12 cellular contexts compared by ENCODE assay signal in the genomic region with DNA sequence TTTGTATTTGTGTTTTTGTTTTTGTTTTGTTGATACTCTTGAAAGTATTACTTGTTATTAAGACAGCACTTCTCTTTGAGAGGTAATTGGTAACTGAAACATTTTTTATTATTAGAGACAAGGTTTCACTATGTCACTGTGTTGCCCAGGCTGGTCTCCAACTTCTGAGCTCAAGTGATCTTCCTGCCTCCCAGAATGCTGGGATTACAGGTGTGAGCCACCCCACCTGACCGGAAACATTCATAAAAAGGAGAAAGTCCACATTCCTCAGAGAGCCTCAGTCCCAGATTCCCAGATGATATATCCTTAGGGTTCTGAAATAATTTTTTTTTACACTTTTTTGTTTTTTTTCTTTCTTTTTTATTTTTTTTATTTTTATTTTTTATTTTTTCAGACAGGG. TPM values are rescaled to one million over a fixed set of nuclear protein-coding genes. Genes with fewer than 3 reads are reported as not detected.
DNase-seq lines count a peak whose midpoint lies in the region; ATAC-seq and TF ChIP-seq lines count a peak whose summit lies in the region.
"Had no signal": no experiment of that assay in that cellular context is flagged by ENCODE, and none has a peak within 500 bp of the region (broad histone marks: within the 10 kb centered on the region; RNA-seq: fewer than 3 reads in every experiment).

No MANE protein-coding gene starts in this region.

- H3K9ac ChIP-seq in neural progenitor cell, result no peak overlapping the region

- peak overlapping the region; percentile 50 for H3K27ac Mint-ChIP-seq in activated CD4-positive, alpha-beta T cell treated with anti-CD3 and anti-CD28 coated beads, Interleukin-2, amount 10 ng/mL, durations not matched to agents 7 days and 5 days
- H3K27ac Mint-ChIP-seq in activated B cell treated with CpG ODN at 0.5 μM for 24 hours (peak overlapping the region; percentile 30), neural progenitor cell (no peak overlapping the region)

- H4K20me1 ChIP-seq in neural progenitor cell (ENCODE audit: low read depth), result peaks cover 61% of the 10 kb centered on the region

- H3K36me3 ChIP-seq in neural progenitor cell, result no peaks in the 10 kb centered on the region
- H3K36me3 ChIP-seq: lower lobe of right lung had no signal

- peaks cover 15% of the 10 kb centered on the region for H3K4me1 ChIP-seq in neural progenitor cell

- peaks cover 10% of the 10 kb centered on the region for H3K36me3 Mint-ChIP-seq in activated CD4-positive, alpha-beta T cell treated with anti-CD3 and anti-CD28 coated beads, Interleukin-2, amount 10 ng/mL, durations not matched to agents 7 days and 5 days (ENCODE audit: low read depth)
- peaks cover 2% of the 10 kb centered on the region for H3K36me3 Mint-ChIP-seq in activated B cell treated with CpG ODN at 0.5 μM for 24 hours (ENCODE audit: low read depth)
- H3K36me3 Mint-ChIP-seq in neural progenitor cell, result no peaks in the 10 kb centered on the region

- no peak overlapping the region for H2AFZ ChIP-seq in neural progenitor cell (replicated peaks)

- no peak overlapping the region for H3K4me3 ChIP-seq in neural progenitor cell
- H3K4me3 ChIP-seq: lower lobe of right lung had no signal

- no peaks in the 10 kb centered on the region for H3K9me3 Mint-ChIP-seq in activated CD4-positive, alpha-beta T cell treated with anti-CD3 and anti-CD28 coated beads, Interleukin-2, amount 10 ng/mL, durations not matched to agents 7 days and 5 days
- H3K9me3 Mint-ChIP-seq in activated B cell treated with CpG ODN at 0.5 μM for 24 hours (no peaks in the 10 kb centered on the region), neural progenitor cell (no peaks in the 10 kb centered on the region)

- intact Hi-C loops in activated B cell treated with CpG ODN at 0.5 μM for 24 hours (cut with micrococcal nuclease), result loop anchor here (5.0 to 10.0 kb wide), 3 partner anchors 222 to 769 kb away; partner anchors contain the start of genes ANGPTL6, CDKN2D, ILF3 and KRI1

- peak overlapping the region; percentile 51 for H3K4me3 Mint-ChIP-seq in activated CD4-positive, alpha-beta T cell treated with anti-CD3 and anti-CD28 coated beads, Interleukin-2, amount 10 ng/mL, durations not matched to agents 7 days and 5 days
- H3K4me3 Mint-ChIP-seq in activated B cell treated with CpG ODN at 0.5 μM for 24 hours (peak overlapping the region; percentile 38), neural progenitor cell (peak overlapping the region; percentile 79)

- no peak for DNase-seq in activated CD4-positive, alpha-beta T cell treated with anti-CD3 and anti-CD28 coated beads, Interleukin-2, amount 10 ng/mL, durations not matched to agents 7 days and 5 days
- DNase-seq in activated CD4-positive, alpha-beta T cell treated with anti-CD3 and anti-CD28 coated beads for 4 hours, result no peak
- DNase-seq in activated B cell treated with CpG ODN at 0.5 μM for 24 hours, result no peak
- DNase-seq in neural progenitor cell (ENCODE audit: low spot score), result no peak
- DNase-seq: head of caudate nucleus, KG1, lower lobe of right lung, NCI-H2171 treated with DMSO at 0.1 percent for 48 hours had no signal

- H3F3A ChIP-seq in neural progenitor cell (ENCODE audit: low read depth), result peaks cover 23% of the 10 kb centered on the region

- TF ChIP-seq CTCF in activated B cell treated with CpG ODN at 0.5 μM for 24 hours (IDR thresholded peaks at IDR 0.05) (no peak), neural progenitor cell (IDR thresholded peaks at IDR 0.05) (no peak)

- H3K4me2 ChIP-seq in neural progenitor cell, result no peak overlapping the region

- no peaks in the 10 kb centered on the region for H3K27me3 Mint-ChIP-seq in activated CD4-positive, alpha-beta T cell treated with anti-CD3 and anti-CD28 coated beads, Interleukin-2, amount 10 ng/mL, durations not matched to agents 7 days and 5 days
- H3K27me3 Mint-ChIP-seq in activated B cell treated with CpG ODN at 0.5 μM for 24 hours, result no peaks in the 10 kb centered on the region
- H3K27me3 Mint-ChIP-seq in neural progenitor cell (ENCODE audit: insufficient read depth, low read depth), result peaks cover 9% of the 10 kb centered on the region

- POLR2A ChIA-PET in activated CD4-positive, alpha-beta T cell treated with anti-CD3 and anti-CD28 coated beads, Interleukin-2, amount 10 ng/mL, durations not matched to agents 7 days and 5 days (lab: Charles Lee), result no interaction called here
- POLR2A ChIA-PET in activated B cell treated with CpG ODN at 0.5 μM for 24 hours (lab: Charles Lee), result interaction anchor here (0.6 to 3.3 kb wide), 5 partner anchors 19 to 219 kb away, joined by 3 to 18 read pairs (median 7); partner anchors contain the start of genes DNM2 and TMED1

- H3K27me3 ChIP-seq in neural progenitor cell, result no peaks in the 10 kb centered on the region

- H3K27ac ChIP-seq in neural progenitor cell, result no peak overlapping the region
- H3K27ac ChIP-seq: lower lobe of right lung, VCaP had no signal

- ATAC-seq in activated B cell treated with CpG ODN at 0.5 μM for 24 hours (ENCODE audit: low read depth), result no peak
- ATAC-seq in HG03439 (IDR thresholded peaks at IDR 0.05; ENCODE audit: unreplicated experiment), result no peak
- no peak for ATAC-seq in HG03045 (IDR thresholded peaks at IDR 0.05; ENCODE audit: unreplicated experiment)
- ATAC-seq: lower lobe of right lung had no signal

- peaks cover 45% of the 10 kb centered on the region for H3K4me1 Mint-ChIP-seq in activated CD4-positive, alpha-beta T cell treated with anti-CD3 and anti-CD28 coated beads, Interleukin-2, amount 10 ng/mL, durations not matched to agents 7 days and 5 days
- H3K4me1 Mint-ChIP-seq in activated B cell treated with CpG ODN at 0.5 μM for 24 hours (peaks cover 52% of the 10 kb centered on the region), neural progenitor cell (peaks cover 32% of the 10 kb centered on the region)

- CTCF ChIA-PET in activated CD4-positive, alpha-beta T cell treated with anti-CD3 and anti-CD28 coated beads, Interleukin-2, amount 10 ng/mL, durations not matched to agents 7 days and 5 days (lab: Charles Lee), result interaction anchor here (1.3 to 2.6 kb wide), 4 partner anchors 7 to 156 kb away, joined by 4 to 13 read pairs (median 8); partner anchors contain the start of gene DNM2
- CTCF ChIA-PET in activated B cell treated with CpG ODN at 0.5 μM for 24 hours (lab: Charles Lee), result no interaction called here

- no peaks in the 10 kb centered on the region for H3K9me3 ChIP-seq in neural progenitor cell (ENCODE audit: low read depth)
- H3K9me3 ChIP-seq: lower lobe of right lung had no signal

- H3K79me2 ChIP-seq in neural progenitor cell (ENCODE audit: low read depth), result peaks cover 74% of the 10 kb centered on the region

RNA-seq across cellular contexts. Expression of gene CARM1, which starts 2.7 kb away (rescaled TPM):
- 10 to 100 TPM; 32.4 to 34.3 TPM for total RNA-seq in activated CD4-positive, alpha-beta T cell treated with anti-CD3 and anti-CD28 coated beads, Interleukin-2, amount 10 ng/mL, durations not matched to agents 7 days and 5 days
- total RNA-seq in activated B cell treated with CpG ODN at 0.5 μM for 24 hours (32.3 and 39.1 TPM in 2 replicates), neural progenitor cell (ENCODE audit: low replicate concordance) (34.4 and 97.5 TPM in 2 replicates)

RNA-seq across cellular contexts. Expression of gene C19orf38, which starts 25.8 kb away (rescaled TPM):
- total RNA-seq in activated CD4-positive, alpha-beta T cell treated with anti-CD3 and anti-CD28 coated beads, Interleukin-2, amount 10 ng/mL, durations not matched to agents 7 days and 5 days, result 1 to 10 TPM; 2.4 TPM
- total RNA-seq in activated B cell treated with CpG ODN at 0.5 μM for 24 hours (0.62 and 1.0 TPM in 2 replicates), neural progenitor cell (ENCODE audit: low replicate concordance) (0.62 TPM in 1 of 2 replicates, not detected in the other)
- total RNA-seq: Daoy had no signal

RNA-seq across cellular contexts. Expression of gene TMED1, which starts 38.0 kb away (rescaled TPM):
- total RNA-seq in activated CD4-positive, alpha-beta T cell treated with anti-CD3 and anti-CD28 coated beads, Interleukin-2, amount 10 ng/mL, durations not matched to agents 7 days and 5 days, result 10 to 100 TPM in 1 of 2 experiments, 1 to 10 TPM in 1; 8.6 to 11.2 TPM
- 11.9 and 15.7 TPM in 2 replicates for total RNA-seq in activated B cell treated with CpG ODN at 0.5 μM for 24 hours
- 27.0 and 57.9 TPM in 2 replicates for total RNA-seq in neural progenitor cell (ENCODE audit: low replicate concordance)

RNA-seq across cellular contexts. Expression of gene YIPF2, which starts 54.4 kb away (rescaled TPM):
- 10 to 100 TPM; 19.9 to 23.3 TPM for total RNA-seq in activated CD4-positive, alpha-beta T cell treated with anti-CD3 and anti-CD28 coated beads, Interleukin-2, amount 10 ng/mL, durations not matched to agents 7 days and 5 days
- total RNA-seq in activated B cell treated with CpG ODN at 0.5 μM for 24 hours, result 23.0 and 23.9 TPM in 2 replicates
- total RNA-seq in neural progenitor cell (ENCODE audit: low replicate concordance), result 11.9 and 36.8 TPM in 2 replicates

RNA-seq across cellular contexts. Expression of gene TIMM29, which starts 54.6 kb away (rescaled TPM):
- 10 to 100 TPM; 17.5 to 22.3 TPM for total RNA-seq in activated CD4-positive, alpha-beta T cell treated with anti-CD3 and anti-CD28 coated beads, Interleukin-2, amount 10 ng/mL, durations not matched to agents 7 days and 5 days
- total RNA-seq in activated B cell treated with CpG ODN at 0.5 μM for 24 hours (16.6 and 19.5 TPM in 2 replicates), neural progenitor cell (ENCODE audit: low replicate concordance) (24.4 and 34.9 TPM in 2 replicates)
